ENCODE assay signal across 1 cellular context in genomic region chr11:62841361-62842170, GRCh38.
TF ChIP-seq lines count a peak whose summit lies in the region.

No MANE protein-coding gene starts in this region.

TF ChIP-seq in K562, 482 proteins besides CTCF, POLR2A, EP300 and RAD21 (continued from another document and continues in another):
- no peak for TF ChIP-seq PBX2 (CRISPR knock-in tag; IDR thresholded peaks at IDR 0.05; ENCODE audit: low read depth)
- peak; percentile 88 for TF ChIP-seq PBX2 (tag; conservative IDR thresholded peaks at IDR 0.05; ENCODE audit: low read depth)
- TF ChIP-seq CHAMP1 (IDR thresholded peaks at IDR 0.05) = no peak; the same call in 1 of the 2 replicates
- TF ChIP-seq FOXJ2 (tag; IDR thresholded peaks at IDR 0.05) = peak; percentile 89
- no peak for TF ChIP-seq PRPF4 (IDR thresholded peaks at IDR 0.05; ENCODE audit: insufficient read depth, low read depth, low read length, poor library complexity, severe bottlenecking)
- TF ChIP-seq ZNF449 (CRISPR knock-in tag; IDR thresholded peaks at IDR 0.05) = peak; percentile 84
- TF ChIP-seq MBD1 (CRISPR knock-in tag; IDR thresholded peaks at IDR 0.05) = no peak
- TF ChIP-seq DNMT1 (IDR thresholded peaks at IDR 0.05) = no peak; the same call in 1 of the 2 replicates
- peak; percentile 99 for TF ChIP-seq RBM39 (optimal IDR thresholded peaks at IDR 0.05; ENCODE audit: low read depth, low read length)
- TF ChIP-seq HDAC2 (IDR thresholded peaks at IDR 0.05) = no peak; the same call in 1 of the 2 replicates
- TF ChIP-seq PCBP1 (IDR thresholded peaks at IDR 0.05; ENCODE audit: low read depth, low read length, poor library complexity, severe bottlenecking) = no peak
- peak; percentile 91 to 100 for TF ChIP-seq MAZ (CRISPR knock-in tag; conservative IDR thresholded peaks at IDR 0.05 in 1 of 2, IDR thresholded peaks at IDR 0.05 in 1 of 2)
- TF ChIP-seq SMARCC2 (IDR thresholded peaks at IDR 0.05; ENCODE audit: low read depth) = no peak
- TF ChIP-seq ZNF280B (CRISPR knock-in tag; IDR thresholded peaks at IDR 0.05) = peak; percentile 99
- peak; percentile 61 for TF ChIP-seq MEF2D (tag; conservative IDR thresholded peaks at IDR 0.05; ENCODE audit: low read depth)
- TF ChIP-seq ZC3H8 (IDR thresholded peaks at IDR 0.05) = peak; percentile 100
- peak; percentile 65; the same call in 1 of the 2 replicates for TF ChIP-seq ZNF165 (CRISPR knock-in tag; IDR thresholded peaks at IDR 0.05; ENCODE audit: borderline replicate concordance)
- no peak for TF ChIP-seq HNRNPH1 (optimal IDR thresholded peaks at IDR 0.05; ENCODE audit: low read depth, low read length)
- peak; percentile 100 for TF ChIP-seq ERF (CRISPR knock-in tag; IDR thresholded peaks at IDR 0.05)
- peak; percentile 92 for TF ChIP-seq ZNF75A (CRISPR knock-in tag; IDR thresholded peaks at IDR 0.05)
- peak; percentile 93 for TF ChIP-seq ZNF24 (IDR thresholded peaks at IDR 0.05)
- TF ChIP-seq SLC30A9 (CRISPR knock-in tag; IDR thresholded peaks at IDR 0.05) = peak; percentile 85; the same call in 1 of the 2 replicates
- TF ChIP-seq ZNF57 (CRISPR knock-in tag; IDR thresholded peaks at IDR 0.05) = peak; percentile 98
- peak; percentile 5; the same call in 1 of the 2 replicates for TF ChIP-seq JUN (IDR thresholded peaks at IDR 0.05; ENCODE audit: borderline replicate concordance, low read depth, low read length)
- TF ChIP-seq JUN (CRISPR knock-in tag; IDR thresholded peaks at IDR 0.05; ENCODE audit: borderline replicate concordance) = peak; percentile 84; the same call in 1 of the 2 replicates
- TF ChIP-seq ZNF445 (CRISPR knock-in tag; IDR thresholded peaks at IDR 0.05; ENCODE audit: low read depth) = peak; percentile 99
- peak; percentile 99 for TF ChIP-seq FOXK1 (CRISPR knock-in tag; IDR thresholded peaks at IDR 0.05; ENCODE audit: borderline replicate concordance)
- TF ChIP-seq PML (IDR thresholded peaks at IDR 0.05; ENCODE audit: low read length) = peak; percentile 100
- peak; percentile 93 for TF ChIP-seq ATF7 (IDR thresholded peaks at IDR 0.05)
- TF ChIP-seq ZNF785 (CRISPR knock-in tag; IDR thresholded peaks at IDR 0.05) = no peak
- TF ChIP-seq ZFPM2 (CRISPR knock-in tag; IDR thresholded peaks at IDR 0.05) = peak; percentile 100
- TF ChIP-seq SMAD2 (IDR thresholded peaks at IDR 0.05; ENCODE audit: low read depth, low read length) = no peak
- TF ChIP-seq TAF9B (IDR thresholded peaks at IDR 0.05; ENCODE audit: partially characterized antibody) = peak; percentile 99
- peak; percentile 56 for TF ChIP-seq ZBTB33 (CRISPR knock-in tag; IDR thresholded peaks at IDR 0.05)
- peak; percentile 79 for TF ChIP-seq MEIS2 (IDR thresholded peaks at IDR 0.05; ENCODE audit: partially characterized antibody)
- no peak for TF ChIP-seq XRCC4 (IDR thresholded peaks at IDR 0.05; ENCODE audit: extremely low read depth, insufficient read depth, insufficient read length)
- TF ChIP-seq STAG1 (CRISPR knock-in tag; IDR thresholded peaks at IDR 0.05; ENCODE audit: borderline replicate concordance) = no peak
- TF ChIP-seq MCM2 (IDR thresholded peaks at IDR 0.05; ENCODE audit: low read depth) = no peak
- peak; percentile 80 to 91 for TF ChIP-seq HDAC1 (IDR thresholded peaks at IDR 0.05)
- TF ChIP-seq IRF2 (CRISPR knock-in tag; IDR thresholded peaks at IDR 0.05) = peak; percentile 86; the same call in 1 of the 2 replicates
- TF ChIP-seq KLF10 (CRISPR knock-in tag; IDR thresholded peaks at IDR 0.05) = peak; percentile 100
- peak; percentile 91 for TF ChIP-seq TFE3 (CRISPR knock-in tag; IDR thresholded peaks at IDR 0.05)
- peak; percentile 82 for TF ChIP-seq PRDM10 (IDR thresholded peaks at IDR 0.05; ENCODE audit: partially characterized antibody)
- peak; percentile 80 for TF ChIP-seq RFX1 (IDR thresholded peaks at IDR 0.05)
- TF ChIP-seq ZBTB5 (IDR thresholded peaks at IDR 0.05) = no peak
- TF ChIP-seq YBX1 (IDR thresholded peaks at IDR 0.05) = no peak
- TF ChIP-seq TARDBP (IDR thresholded peaks at IDR 0.05) = peak; percentile 98
